8 cellular contexts compared by ENCODE assay signal in genomic region chr1:165717918-165718515, GRCh38. TPM values are rescaled to one million over a fixed set of nuclear protein-coding genes. Genes with fewer than 3 reads are reported as not detected.
DNase-seq lines count a peak whose midpoint lies in the region; ATAC-seq and TF ChIP-seq lines count a peak whose summit lies in the region.

No MANE protein-coding gene starts in this region.

- H3K9me3 ChIP-seq in Loucy (ENCODE audit: insufficient read depth, low read depth, low read length): no peaks in the 10 kb centered on the region

- DNase-seq in Caki2 (ENCODE audit: low read depth): peak; percentile 71
- peak; percentile 17 for DNase-seq in GM19238 (ENCODE audit: insufficient read length, low spot score)
- DNase-seq in SK-N-DZ (ENCODE audit: low spot score): peak; percentile 55
- DNase-seq in dermis microvascular lymphatic vessel endothelial cell (ENCODE audit: low read depth in 2 of 2): peak; percentile 42 to 70
- peak; percentile 86 for DNase-seq in mesendoderm

- no peak overlapping the region for H2AFZ ChIP-seq in Loucy (ENCODE audit: low read length)

- H3K4me1 ChIP-seq in Loucy (ENCODE audit: insufficient read depth, low read length, poor library complexity, severe bottlenecking): no peaks in the 10 kb centered on the region
- no peaks in the 10 kb centered on the region for H3K4me1 ChIP-seq in mesendoderm (ENCODE audit: control insufficient read depth, low read depth, low read length)

- H3K36me3 ChIP-seq in Loucy (ENCODE audit: insufficient read depth, low read length) (no peaks in the 10 kb centered on the region), mesendoderm (ENCODE audit: control insufficient read depth, insufficient read depth, low read length) (no peaks in the 10 kb centered on the region)

- no peaks in the 10 kb centered on the region for H3K9me2 ChIP-seq in Loucy (replicated peaks; ENCODE audit: low read depth, low read length)

- H3K79me2 ChIP-seq in Loucy (ENCODE audit: insufficient read depth, low read length) (no peaks in the 10 kb centered on the region), mesendoderm (ENCODE audit: control insufficient read depth, insufficient read depth, low read length) (no peaks in the 10 kb centered on the region)

- TF ChIP-seq CTCF in Loucy (conservative IDR thresholded peaks at IDR 0.05; ENCODE audit: low read length): peak; percentile 91

- no peak overlapping the region for H3K4ac ChIP-seq in mesendoderm (ENCODE audit: low read depth, low read length)

- H3K79me1 ChIP-seq in mesendoderm (ENCODE audit: low read length): no peaks in the 10 kb centered on the region

- H3K18ac ChIP-seq in mesendoderm (ENCODE audit: low read length): no peak overlapping the region

- WGBS in mesendoderm (ENCODE audit: extremely low coverage, insufficient coverage, low lambda C conversion rate): no CpG with 5 or more reads among the region's 4 CpGs

- H4K20me1 ChIP-seq in Loucy (ENCODE audit: insufficient read depth, low read length, poor library complexity, severe bottlenecking): no peaks in the 10 kb centered on the region

- H4K5ac ChIP-seq in mesendoderm (ENCODE audit: low read length): no peak overlapping the region

- H3F3A ChIP-seq in Loucy (ENCODE audit: low read depth): no peaks in the 10 kb centered on the region

- H2BK5ac ChIP-seq in mesendoderm (ENCODE audit: low read length): no peak overlapping the region

- H3K9ac ChIP-seq in Loucy (ENCODE audit: low read depth, low read length, poor library complexity, severe bottlenecking) (no peak overlapping the region), mesendoderm (ENCODE audit: low read length) (no peak overlapping the region)

- H2BK120ac ChIP-seq in mesendoderm (ENCODE audit: low read depth, low read length): no peak overlapping the region

- peak overlapping the region; percentile 64 for H2BK15ac ChIP-seq in mesendoderm (replicated peaks; ENCODE audit: low read depth)

- H3K27ac ChIP-seq in mesendoderm (ENCODE audit: low read depth, low read length): no peak overlapping the region

- in situ Hi-C loops in Caki2 (cut with HindIII; ENCODE audit: low pct_unique_long_range_greater_than_20kb, low sequenced_read_pairs): no loop called here

- H3K56ac ChIP-seq in mesendoderm (ENCODE audit: low read length): no peak overlapping the region

- H3K4me3 ChIP-seq in Loucy (ENCODE audit: low read length, poor library complexity, severe bottlenecking) (no peak overlapping the region), mesendoderm (ENCODE audit: low read length) (no peak overlapping the region)

- H3K4me2 ChIP-seq in Loucy (ENCODE audit: low read depth, low read length, poor library complexity, severe bottlenecking) (no peak overlapping the region), mesendoderm (ENCODE audit: low read length) (no peak overlapping the region)

- H3K27me3 ChIP-seq in Loucy (ENCODE audit: insufficient read depth, low read length, poor library complexity, severe bottlenecking) (no peaks in the 10 kb centered on the region), mesendoderm (ENCODE audit: insufficient read depth, low read length, poor library complexity) (no peaks in the 10 kb centered on the region)

- H3K23ac ChIP-seq in mesendoderm (ENCODE audit: low read length): no peak overlapping the region

- no peak overlapping the region for H2AK5ac ChIP-seq in mesendoderm (ENCODE audit: low read length)

- H4K8ac ChIP-seq in mesendoderm (ENCODE audit: low read depth, low read length): no peak overlapping the region

- ATAC-seq in GM18867 (IDR thresholded peaks at IDR 0.05; ENCODE audit: unreplicated experiment) (no peak), GM21381 (IDR thresholded peaks at IDR 0.05; ENCODE audit: unreplicated experiment) (no peak)

RNA-seq across cellular contexts. Expression of gene ALDH9A1, which starts 19.7 kb away (rescaled TPM):
- 117 and 126 TPM in 2 replicates for total RNA-seq in Caki2 (2014; rRNA removed; shearing (Covaris generic); ENCODE audit: low replicate concordance)
- polyA plus RNA-seq in SK-N-DZ (2014; cell fraction: cytosol; rRNA removed): 37.8 and 43.3 TPM in 2 replicates
- polyA plus RNA-seq in SK-N-DZ (2014; cell fraction: nucleus; rRNA removed): 24.5 and 24.6 TPM in 2 replicates
- 87.9 and 90.4 TPM in 2 replicates for total RNA-seq in dermis microvascular lymphatic vessel endothelial cell
- 42.1 TPM for polyA plus RNA-seq in mesendoderm (2013, experiment 1 of 2)
- 42.3 TPM for polyA plus RNA-seq in mesendoderm (2013, experiment 2 of 2)

RNA-seq across cellular contexts. Expression of gene TMCO1, which starts 50.7 kb away (rescaled TPM):
- 27.2 and 73.4 TPM in 2 replicates for total RNA-seq in Caki2 (2014; rRNA removed; shearing (Covaris generic); ENCODE audit: low replicate concordance)
- polyA plus RNA-seq in SK-N-DZ (2014; cell fraction: cytosol; rRNA removed): 102 and 116 TPM in 2 replicates
- 46.3 and 68.2 TPM in 2 replicates for polyA plus RNA-seq in SK-N-DZ (2014; cell fraction: nucleus; rRNA removed)
- total RNA-seq in dermis microvascular lymphatic vessel endothelial cell: 45.1 and 47.3 TPM in 2 replicates
- polyA plus RNA-seq in mesendoderm (2013, experiment 1 of 2): 115 TPM
- 112 TPM for polyA plus RNA-seq in mesendoderm (2013, experiment 2 of 2)

Comparison
In these comparisons a context has a peak if more than half of its experiments do, and no peak if none do; other contexts are left out.
1. DNase-seq: peak in every context shown above with its lines; median percentile 86 in mesendoderm; 71 in Caki2; 56 in dermis microvascular lymphatic vessel endothelial cell; 55 in SK-N-DZ; 17 in GM19238.